In the genomic region with DNA sequence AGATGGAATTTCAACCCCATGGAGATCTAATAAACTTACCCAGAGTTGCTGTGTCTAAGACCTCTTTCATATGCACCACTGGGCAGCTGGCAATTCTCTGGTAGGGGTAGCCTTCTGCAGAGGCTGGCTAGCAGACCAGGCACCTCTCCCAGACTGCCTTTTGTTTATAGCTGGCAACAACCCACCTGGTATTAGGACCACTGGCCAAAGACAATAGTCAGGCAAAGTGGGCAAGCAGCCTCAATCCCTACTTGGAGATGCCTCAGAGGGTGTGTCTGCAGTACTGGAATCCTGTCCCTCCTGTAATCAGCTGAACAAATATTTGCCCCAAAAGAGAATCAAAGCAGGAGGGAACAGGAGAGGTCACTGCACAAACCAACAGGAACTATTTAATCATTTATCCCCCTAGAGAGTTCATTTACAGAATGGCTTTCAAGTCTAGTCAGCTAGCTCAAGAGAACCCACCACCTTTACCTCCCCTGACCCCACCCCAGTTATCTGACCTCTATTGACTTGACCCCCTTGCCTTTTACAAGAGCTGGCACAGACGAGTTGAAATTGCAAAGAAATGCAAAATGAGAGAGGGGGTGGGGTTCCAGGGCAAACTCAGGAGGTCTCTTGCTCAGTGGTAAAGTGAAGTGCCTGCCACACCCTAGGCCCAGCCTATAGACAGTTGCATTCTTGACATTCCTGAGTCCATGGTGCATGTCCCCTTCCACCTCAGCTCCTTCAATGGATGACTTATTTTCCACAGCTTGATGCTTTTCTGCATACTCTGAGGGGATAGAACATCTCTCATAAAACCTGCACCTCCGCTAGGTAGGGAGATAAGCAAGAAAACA, we compare ENCODE assay signal across 8 cellular contexts. TPM values are rescaled to one million over a fixed set of nuclear protein-coding genes. Genes with fewer than 3 reads are reported as not detected.
DNase-seq lines count a peak whose midpoint lies in the region; ATAC-seq and TF ChIP-seq lines count a peak whose summit lies in the region.

No MANE protein-coding gene starts in this region.

- TF ChIP-seq POLR2A in vagina (IDR thresholded peaks at IDR 0.05), result no peak

- H3K27ac ChIP-seq in mesendoderm (ENCODE audit: low read depth, low read length) (peak overlapping the region; percentile 4), vagina (peak overlapping the region; percentile 99)

- no peak overlapping the region for H3K4ac ChIP-seq in mesendoderm (ENCODE audit: low read depth, low read length)

- peaks cover 7% of the 10 kb centered on the region for H3K79me1 ChIP-seq in mesendoderm (ENCODE audit: low read length)

- H3K9me3 ChIP-seq in vagina, result no peaks in the 10 kb centered on the region

- no peak overlapping the region for H3K4me2 ChIP-seq in mesendoderm (ENCODE audit: low read length)

- H3K4me1 ChIP-seq in mesendoderm (ENCODE audit: control insufficient read depth, low read depth, low read length) (peaks cover 16% of the 10 kb centered on the region), vagina (peaks cover 73% of the 10 kb centered on the region)

- H3K27me3 ChIP-seq in mesendoderm (ENCODE audit: insufficient read depth, low read length, poor library complexity) (no peaks in the 10 kb centered on the region), vagina (no peaks in the 10 kb centered on the region)

- H3K23ac ChIP-seq in mesendoderm (ENCODE audit: low read length), result no peak overlapping the region

- peak overlapping the region; percentile 99 for H3K27ac Mint-ChIP-seq in chondrocyte (ENCODE audit: unreplicated experiment)

- no peak overlapping the region for H2BK120ac ChIP-seq in mesendoderm (ENCODE audit: low read depth, low read length)

- ATAC-seq in HG02870 (IDR thresholded peaks at IDR 0.05; ENCODE audit: unreplicated experiment), result no peak

- no peaks in the 10 kb centered on the region for H3K36me3 ChIP-seq in mesendoderm (ENCODE audit: control insufficient read depth, insufficient read depth, low read length)
- peaks cover 0 to 8% of the 10 kb centered on the region in 2 donors for H3K36me3 ChIP-seq in vagina

- H2AK5ac ChIP-seq in mesendoderm (ENCODE audit: low read length), result no peak overlapping the region

- H3K9me3 Mint-ChIP-seq in chondrocyte (ENCODE audit: low read depth), result no peaks in the 10 kb centered on the region

- no peak overlapping the region for H3K4me3 ChIP-seq in mesendoderm (ENCODE audit: low read length)
- H3K4me3 ChIP-seq in vagina, result peak overlapping the region; percentile 72 to 76

- WGBS in mesendoderm (ENCODE audit: extremely low coverage, insufficient coverage, low lambda C conversion rate), result no CpG with 5 or more reads among the region's 2 CpGs

- H3K79me2 ChIP-seq in mesendoderm (ENCODE audit: control insufficient read depth, insufficient read depth, low read length), result peaks cover 27% of the 10 kb centered on the region

- H4K5ac ChIP-seq in mesendoderm (ENCODE audit: low read length), result no peak overlapping the region

- no peak overlapping the region for H2BK5ac ChIP-seq in mesendoderm (ENCODE audit: low read length)

- no peaks in the 10 kb centered on the region for H3K27me3 Mint-ChIP-seq in chondrocyte (ENCODE audit: low read depth)

- DNase-seq in ELR (ENCODE audit: low read depth) (peak; percentile 88), NCI-H460 (ENCODE audit: extremely low read depth, low read depth) (peak; percentile 56), chondrocyte (ENCODE audit: low spot score) (no peak), mesendoderm (peak; percentile 87), vagina (ENCODE audit: extremely low spot score in 2 of 2) (peak in 1 of 2 donors; percentile 87), GDM1 (lab: John Stamatoyannopoulos, UW) (no peak), posterior vena cava (ENCODE audit: low spot score) (no peak)

- peaks cover 34% of the 10 kb centered on the region for H3K36me3 Mint-ChIP-seq in chondrocyte (ENCODE audit: low read depth)

- peak overlapping the region; percentile 16 for H3K18ac ChIP-seq in mesendoderm (ENCODE audit: low read length)

- H3K4me3 Mint-ChIP-seq in chondrocyte (ENCODE audit: unreplicated experiment), result peak overlapping the region; percentile 92

- peaks cover 74% of the 10 kb centered on the region for H3K4me1 Mint-ChIP-seq in chondrocyte (ENCODE audit: low read depth)

- TF ChIP-seq CTCF in chondrocyte (IDR thresholded peaks at IDR 0.05) (no peak), vagina (IDR thresholded peaks at IDR 0.05) (no peak)

- no peak overlapping the region for H3K9ac ChIP-seq in mesendoderm (ENCODE audit: low read length)

- H3K56ac ChIP-seq in mesendoderm (ENCODE audit: low read length), result peak overlapping the region; percentile 69

- intact Hi-C loops in vagina (cut with DNase I), result no loop called here
- intact Hi-C loops in posterior vena cava (cut with DNase I), result loop anchor here in 1 of 2 donors (2.0 to 10.0 kb wide), 3 partner anchors 65 to 1682 kb away; a partner anchor contains a TSS

- H4K8ac ChIP-seq in mesendoderm (ENCODE audit: low read depth, low read length), result no peak overlapping the region

- no peak overlapping the region for H2BK15ac ChIP-seq in mesendoderm (replicated peaks; ENCODE audit: low read depth)

RNA-seq across cellular contexts. Expression of a gene that starts 2.8 kb away (rescaled TPM):
- 90.6 and 96.1 TPM in 2 replicates for total RNA-seq in NCI-H460 (2014; rRNA removed; shearing (Covaris generic))
- 33.5 and 38.9 TPM in 2 replicates for polyA plus RNA-seq in NCI-H460 (2014; cell fraction: nucleus; rRNA removed)
- total RNA-seq in chondrocyte (55.9 to 96.1 TPM (median 90.7 TPM) in 3 replicates), vagina (57.2 TPM), posterior vena cava (10 to 100 TPM; 65.4 to 76.0 TPM)
- polyA plus RNA-seq in mesendoderm (2013, experiment 1 of 2), result 41.9 TPM
- polyA plus RNA-seq in mesendoderm (2013, experiment 2 of 2), result 43.7 TPM

RNA-seq across cellular contexts. Expression of a gene that starts 19.2 kb away (rescaled TPM):
- 105 and 106 TPM in 2 replicates for total RNA-seq in NCI-H460 (2014; rRNA removed; shearing (Covaris generic))
- 50.7 and 64.2 TPM in 2 replicates for polyA plus RNA-seq in NCI-H460 (2014; cell fraction: nucleus; rRNA removed)
- total RNA-seq in chondrocyte (20.2 to 51.0 TPM (median 49.6 TPM) in 3 replicates), vagina (6.1 TPM), posterior vena cava (under 1 TPM; 0.76 to 0.88 TPM)
- 119 TPM for polyA plus RNA-seq in mesendoderm (2013, experiment 1 of 2)
- polyA plus RNA-seq in mesendoderm (2013, experiment 2 of 2), result 120 TPM

Comparison
In these comparisons a context has a peak if more than half of its experiments do, and no peak if none do; other contexts are left out.
1. DNase-seq: peak in ELR (single experiment), NCI-H460 (single experiment) and mesendoderm (single experiment); none in chondrocyte (single experiment), GDM1 (single experiment) and posterior vena cava (single experiment).